ENCODE assay signal across 24 cellular contexts in the genomic region with DNA sequence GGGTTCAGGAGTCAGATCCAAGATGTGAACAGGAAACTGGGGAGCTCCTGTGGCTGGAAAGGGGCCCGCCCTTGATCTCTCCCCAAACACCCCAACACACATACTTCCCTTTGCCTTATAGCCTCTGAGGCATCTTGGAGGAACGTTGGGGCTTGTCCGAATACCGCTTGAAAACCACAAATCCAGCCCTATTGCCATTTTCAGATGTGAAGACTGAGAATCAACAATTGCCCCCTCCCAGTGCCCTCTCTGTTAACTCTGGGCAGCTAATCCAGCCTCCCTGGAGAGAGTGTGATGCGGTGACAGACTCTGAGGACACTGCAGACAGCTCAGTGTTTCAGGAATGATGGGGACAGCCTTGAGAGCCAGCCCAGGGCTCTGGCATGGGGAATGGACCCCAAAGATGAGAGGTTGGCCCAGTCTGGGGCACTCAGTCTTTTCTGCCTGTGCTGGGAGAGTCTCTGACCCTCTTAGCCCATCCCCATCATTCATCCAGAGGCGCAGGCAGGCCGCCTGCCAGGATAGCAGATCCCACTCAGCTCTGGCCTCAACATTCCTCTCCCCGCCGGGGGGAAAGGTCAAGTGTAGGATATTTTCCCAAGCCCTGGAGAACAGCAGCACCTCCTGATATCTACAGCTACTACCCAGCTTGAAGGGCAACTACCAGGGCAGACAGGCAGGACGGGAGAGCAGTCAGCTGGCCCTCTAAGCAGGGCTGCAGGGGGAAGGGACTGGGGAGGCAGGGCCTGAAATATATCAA. TPM values are rescaled to one million over a fixed set of nuclear protein-coding genes. Genes with fewer than 3 reads are reported as not detected.
A peak's percentile ranks its signal among the peaks of the same experiment; 100 is the strongest.
DNase-seq lines count a peak whose midpoint lies in the region; ATAC-seq and TF ChIP-seq lines count a peak whose summit lies in the region.
"Had no signal": no experiment of that assay in that cellular context is flagged by ENCODE, and none has a peak within 500 bp of the region (broad histone marks: within the 10 kb centered on the region; RNA-seq: fewer than 3 reads in every experiment).

No MANE protein-coding gene starts in this region.

- no peak overlapping the region for H2AFZ ChIP-seq in mesenchymal stem cell (ENCODE audit: low read depth, low read length)

- H3K27ac ChIP-seq in cardiac muscle cell (peak overlapping the region; percentile 75), brain microvascular endothelial cell (peak overlapping the region; percentile 74), mesenchymal stem cell (ENCODE audit: low read length, poor library complexity, severe bottlenecking) (no peak overlapping the region)
- H3K27ac ChIP-seq: dorsolateral prefrontal cortex, lower lobe of right lung, SJCRH30 had no signal

- H4K91ac ChIP-seq in mesenchymal stem cell (ENCODE audit: low read length), result peak overlapping the region; percentile 64

- no peaks in the 10 kb centered on the region for H3K36me3 Mint-ChIP-seq in type B pancreatic cell
- H3K36me3 Mint-ChIP-seq: activated naive CD4-positive, alpha-beta T cell treated with anti-CD3 and anti-CD28 coated beads, Interleukin-2, amount 50 U/mL, for 24 hours; CD14-positive monocyte; naive B cell had no signal

- peak overlapping the region in 1 of 2 experiments; percentile 74 for H3K14ac ChIP-seq in mesenchymal stem cell (ENCODE audit: low read length in 2 of 2)

- no peak overlapping the region for H3K27ac Mint-ChIP-seq in type B pancreatic cell
- H3K27ac Mint-ChIP-seq: activated CD8-positive, alpha-beta T cell treated with anti-CD3 and anti-CD28 coated beads, Interleukin-2, amount 10 ng/mL, durations not matched to agents 7 days and 5 days had no signal

- H2BK120ac ChIP-seq in mesenchymal stem cell (ENCODE audit: low read depth, low read length), result no peak overlapping the region

- peak overlapping the region; percentile 18 for H2AK5ac ChIP-seq in mesenchymal stem cell (ENCODE audit: low read length, severe bottlenecking)

- DNase-seq in cardiac muscle cell (ENCODE audit: low read depth in 1 of 2, low spot score in 1 of 2), result peak in 1 of 2 donors; percentile 64
- no peak for DNase-seq in cardiac septum (ENCODE audit: low spot score)
- no peak for DNase-seq in brain microvascular endothelial cell
- peak; percentile 68 for DNase-seq in mesenchymal stem cell
- no peak for DNase-seq in type B pancreatic cell (ENCODE audit: extremely low spot score, unreplicated experiment)
- no peak for DNase-seq in erythroblast (lab: John Stamatoyannopoulos, UW)
- DNase-seq: activated CD4-positive, CD25-positive, alpha-beta regulatory T cell; activated CD8-positive, alpha-beta T cell treated with anti-CD3 and anti-CD28 coated beads, Interleukin-2, amount 10 ng/mL, durations not matched to agents 7 days and 5 days; activated T-cell treated with anti-CD3 and anti-CD28 coated beads, Interleukin-2, amount 50 U/mL, for 4 hours; dorsolateral prefrontal cortex; H7; KG1; lower lobe of right lung; naive B cell; NCI-H1105; NCI-H526 treated with DMSO at 0.1 percent for 48 hours; OCI-M1; SJCRH30; stimulated activated naive CD4-positive, alpha-beta T cell treated with Interleukin-2 at 50 U/mL for 16 hours had no signal

- H3K36me3 ChIP-seq in cardiac muscle cell, result no peaks in the 10 kb centered on the region
- no peaks in the 10 kb centered on the region for H3K36me3 ChIP-seq in brain microvascular endothelial cell (replicated peaks)
- H3K36me3 ChIP-seq in mesenchymal stem cell (ENCODE audit: control insufficient read depth in 1 of 2, insufficient read depth in 2 of 2, low read depth in 1 of 2, low read length in 2 of 2), result no peaks in the 10 kb centered on the region
- H3K36me3 ChIP-seq: lower lobe of right lung, SJCRH30, tibial nerve had no signal

- H3K4me1 ChIP-seq in cardiac muscle cell (ENCODE audit: low read depth), result peaks cover 33% of the 10 kb centered on the region
- peaks cover 24% of the 10 kb centered on the region for H3K4me1 ChIP-seq in mesenchymal stem cell (ENCODE audit: control insufficient read depth, insufficient read depth, low read depth, low read length)

- H3K9me3 ChIP-seq in cardiac muscle cell (ENCODE audit: low read depth), result no peaks in the 10 kb centered on the region
- H3K9me3 ChIP-seq in mesenchymal stem cell (ENCODE audit: control insufficient read depth, low read length), result no peaks in the 10 kb centered on the region
- H3K9me3 ChIP-seq: lower lobe of right lung, SJCRH30, tibial nerve had no signal

- no peaks in the 10 kb centered on the region for H3K9me3 Mint-ChIP-seq in type B pancreatic cell
- H3K9me3 Mint-ChIP-seq: activated naive CD4-positive, alpha-beta T cell treated with anti-CD3 and anti-CD28 coated beads, Interleukin-2, amount 50 U/mL, for 24 hours; activated T-cell treated with anti-CD3 and anti-CD28 coated beads, Interleukin-2, amount 50 U/mL, for 4 hours; CD14-positive monocyte; naive B cell had no signal

- no peak overlapping the region for H2BK5ac ChIP-seq in mesenchymal stem cell (ENCODE audit: low read depth, low read length, poor library complexity, severe bottlenecking)

- ATAC-seq in GM18873 (IDR thresholded peaks at IDR 0.05; ENCODE audit: low FRiP score, unreplicated experiment) (no peak), GM19455 (IDR thresholded peaks at IDR 0.05; ENCODE audit: unreplicated experiment) (no peak)
- ATAC-seq: activated CD8-positive, alpha-beta T cell treated with anti-CD3 and anti-CD28 coated beads, Interleukin-2, amount 10 ng/mL, durations not matched to agents 7 days and 5 days; activated T-cell treated with anti-CD3 and anti-CD28 coated beads, Interleukin-2, amount 50 U/mL, for 4 hours had no signal

- H3K27me3 Mint-ChIP-seq in type B pancreatic cell, result peaks cover 4% of the 10 kb centered on the region

- no peak for TF ChIP-seq CTCF in cardiac muscle cell (IDR thresholded peaks at IDR 0.05; ENCODE audit: low read depth, low read length)
- no peak for TF ChIP-seq CTCF in brain microvascular endothelial cell (IDR thresholded peaks at IDR 0.05; ENCODE audit: low read depth, low read length, missing control alignments)
- TF ChIP-seq CTCF in type B pancreatic cell (conservative IDR thresholded peaks at IDR 0.05), result no peak

- peak overlapping the region; percentile 71 to 75 for H3K18ac ChIP-seq in mesenchymal stem cell (ENCODE audit: low read depth in 1 of 2, low read length in 2 of 2)

- H3K23ac ChIP-seq in mesenchymal stem cell (ENCODE audit: low read length in 2 of 2), result peak overlapping the region in 1 of 2 experiments; percentile 61

- peak overlapping the region; percentile 41 for H3K4me3 Mint-ChIP-seq in type B pancreatic cell
- H3K4me3 Mint-ChIP-seq: activated CD8-positive, alpha-beta T cell treated with anti-CD3 and anti-CD28 coated beads, Interleukin-2, amount 10 ng/mL, durations not matched to agents 7 days and 5 days; activated naive CD4-positive, alpha-beta T cell treated with anti-CD3 and anti-CD28 coated beads, Interleukin-2, amount 50 U/mL, for 24 hours; activated T-cell treated with anti-CD3 and anti-CD28 coated beads, Interleukin-2, amount 50 U/mL, for 4 hours; CD14-positive monocyte; naive B cell had no signal

- H3K4me2 ChIP-seq in mesenchymal stem cell (ENCODE audit: low read length, poor library complexity, severe bottlenecking), result no peak overlapping the region

- WGBS in mesenchymal stem cell, result 75% methylated on average over 6 of the region's 10 CpGs

- intact Hi-C loops in cardiac septum (cut with DNase I), result no loop called here

- no peak overlapping the region for H4K8ac ChIP-seq in mesenchymal stem cell (ENCODE audit: low read length)

- H2BK12ac ChIP-seq in mesenchymal stem cell (ENCODE audit: low read length in 2 of 2), result peak overlapping the region; percentile 23 to 60

- H3K4me1 Mint-ChIP-seq in type B pancreatic cell (ENCODE audit: unreplicated experiment), result peaks cover 32% of the 10 kb centered on the region
- H3K4me1 Mint-ChIP-seq: activated naive CD4-positive, alpha-beta T cell treated with anti-CD3 and anti-CD28 coated beads, Interleukin-2, amount 50 U/mL, for 24 hours; naive B cell had no signal

- no peaks in the 10 kb centered on the region for H3K79me1 ChIP-seq in mesenchymal stem cell (replicated peaks; ENCODE audit: low read length, poor library complexity, severe bottlenecking)

- in situ Hi-C loops in brain microvascular endothelial cell (cut with HindIII; ENCODE audit: low pct_ligation_motif_present, low sequenced_read_pairs), result no loop called here

- no peak for TF ChIP-seq POLR2A in erythroblast (IDR thresholded peaks at IDR 0.05; ENCODE audit: low read length)

- peak overlapping the region; percentile 7 to 38 for H3K4ac ChIP-seq in mesenchymal stem cell (ENCODE audit: low read depth in 1 of 2, low read length in 2 of 2)

- H2BK15ac ChIP-seq in mesenchymal stem cell (ENCODE audit: low read depth, poor library complexity, severe bottlenecking), result peak overlapping the region; percentile 45

- H3K27me3 ChIP-seq in cardiac muscle cell (no peaks in the 10 kb centered on the region), brain microvascular endothelial cell (replicated peaks) (no peaks in the 10 kb centered on the region), mesenchymal stem cell (ENCODE audit: control insufficient read depth in 1 of 2, insufficient read depth in 1 of 2, low read length in 2 of 2) (peaks cover 0 to 10% of the 10 kb centered on the region in 2 experiments)
- H3K27me3 ChIP-seq: SJCRH30, tibial nerve had no signal

- no peak overlapping the region for H3K9ac ChIP-seq in mesenchymal stem cell (ENCODE audit: low read length)

- H3K4me3 ChIP-seq in cardiac muscle cell, result no peak overlapping the region
- H3K4me3 ChIP-seq in brain microvascular endothelial cell (ENCODE audit: low read depth, low read length), result no peak overlapping the region
- H3K4me3 ChIP-seq in mesenchymal stem cell (ENCODE audit: insufficient read depth in 1 of 2, low read depth in 1 of 2, low read length in 2 of 2), result no peak overlapping the region
- H3K4me3 ChIP-seq: dorsolateral prefrontal cortex, lower lobe of right lung, SJCRH30, tibial nerve had no signal

RNA-seq across cellular contexts. Expression of a gene that starts 24.6 kb away (rescaled TPM):
- total RNA-seq in cardiac muscle cell, result 4.4 and 5.4 TPM in 2 replicates
- 1.5 and 2.0 TPM in 2 replicates for polyA plus RNA-seq in cardiac muscle cell
- total RNA-seq in cardiac septum, result 93.7 TPM
- 16.6 TPM for polyA plus RNA-seq in mesenchymal stem cell (2013, experiment 1 of 2)
- 16.0 TPM for polyA plus RNA-seq in mesenchymal stem cell (2013, experiment 2 of 2)
- 1.1 and 2.4 TPM in 2 replicates for total RNA-seq in type B pancreatic cell (ENCODE audit: low replicate concordance)

Comparison
In these comparisons a context has a peak if more than half of its experiments do, and no peak if none do; other contexts are left out.
1. RNA of a gene that starts 24.6 kb away (total RNA-seq): 93.7 TPM in cardiac septum (single experiment); 4.4 to 5.4 TPM in cardiac muscle cell and 1.1 to 2.4 TPM in type B pancreatic cell; every median in the first group is over 10 times any median in the second.